In the genomic region with DNA sequence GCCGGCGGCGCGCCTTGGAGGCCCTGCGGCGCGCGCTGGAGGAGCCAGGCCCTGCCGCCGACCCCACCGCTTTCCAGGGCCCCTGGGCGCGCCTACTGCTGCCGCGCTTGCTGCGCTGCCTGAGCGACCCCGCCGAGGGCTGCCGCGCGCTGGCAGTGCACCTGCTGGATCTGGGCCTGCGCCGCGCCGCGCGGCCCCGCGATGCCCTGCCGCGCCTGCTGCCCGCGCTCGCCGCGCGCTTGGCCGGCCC, we compare ENCODE assay signal across 8 cellular contexts. TPM values are rescaled to one million over a fixed set of nuclear protein-coding genes. Genes with fewer than 3 reads are reported as not detected.
A peak's percentile ranks its signal among the peaks of the same experiment; 100 is the strongest.
DNase-seq lines count a peak whose midpoint lies in the region; ATAC-seq and TF ChIP-seq lines count a peak whose summit lies in the region.

No MANE protein-coding gene starts in this region.

- no peak for TF ChIP-seq POLR2A in lower leg skin (IDR thresholded peaks at IDR 0.05)

- H3K27ac ChIP-seq in ascending aorta = no peak overlapping the region

- ATAC-seq in HG02943 (IDR thresholded peaks at IDR 0.05; ENCODE audit: low read depth, unreplicated experiment) = peak; percentile 26

- H3K4me1 ChIP-seq in ascending aorta = peaks cover 0 to 4% of the 10 kb centered on the region in 2 donors

- intact Hi-C loops in ascending aorta (cut with DNase I) (loop anchor here (2.0 to 5.0 kb wide), 3 partner anchors 46 to 404 kb away; a partner anchor contains a TSS), lower leg skin (cut with DNase I; ENCODE audit: low total_unique reads) (no loop called here)

- WGBS in lower leg skin, 2 donors = 0% methylated on average over 7 of the region's 39 CpGs

- no peak for TF ChIP-seq CTCF in ascending aorta (IDR thresholded peaks at IDR 0.05)
- TF ChIP-seq CTCF in lower leg skin (IDR thresholded peaks at IDR 0.05) = no peak

- no peaks in the 10 kb centered on the region for H3K9me3 ChIP-seq in ascending aorta

- peak overlapping the region; percentile 75 for H3K4me3 ChIP-seq in GM08714 (ENCODE audit: low read length)
- peak overlapping the region; percentile 78 to 97 for H3K4me3 ChIP-seq in ascending aorta
- H3K4me3 ChIP-seq in lower leg skin (ENCODE audit: low read depth, poor library complexity, severe bottlenecking) = peak overlapping the region; percentile 78

- no peak for DNase-seq in ascending aorta (ENCODE audit: low spot score in 2 of 2)
- no peak for DNase-seq in lower leg skin (ENCODE audit: low spot score in 2 of 2)
- DNase-seq in stimulated activated CD4-positive, alpha-beta T cell treated with anti-CD3 and anti-CD28 coated beads, Interleukin-2, amount 100 ng/mL, for 24 hours = no peak
- DNase-seq in DMS53 treated with DMSO at 0.1 percent for 48 hours (lab: John Stamatoyannopoulos, UW; ENCODE audit: unreplicated experiment) = no peak
- no peak for DNase-seq in OCI-M1 (lab: John Stamatoyannopoulos, UW)
- DNase-seq in NCI-H2029 treated with DMSO at 0.1 percent for 48 hours (lab: John Stamatoyannopoulos, UW) = no peak

- no peaks in the 10 kb centered on the region for H3K27me3 ChIP-seq in ascending aorta

- peaks cover 14 to 22% of the 10 kb centered on the region in 2 donors for H3K36me3 ChIP-seq in ascending aorta

RNA-seq across cellular contexts. Expression of a gene that starts 0.3 kb away (rescaled TPM):
- 20.5 TPM for total RNA-seq in ascending aorta
- 10 to 100 TPM; 19.0 to 25.3 (median 24.1) TPM for total RNA-seq in lower leg skin

RNA-seq across cellular contexts. Expression of a gene that starts 0.3 kb away (rescaled TPM):
- total RNA-seq in ascending aorta (13.0 TPM), lower leg skin (10 to 100 TPM in 3 of 4 donors, 1 to 10 TPM in 1; 7.8 to 16.9 (median 15.0) TPM)
